In genomic region chr5:171693397-171693796, GRCh38 we compare ENCODE assay signal across 18 cellular contexts.
"Had no signal": no experiment of that assay in that cellular context is flagged by ENCODE, and none has a peak within 500 bp of the region (broad histone marks: within the 10 kb centered on the region; RNA-seq: fewer than 3 reads in every experiment).

No MANE protein-coding gene starts in this region.

- H3K27ac ChIP-seq: cardiac muscle cell, testis, vagina had no signal

- H3K36me3 ChIP-seq: cardiac muscle cell, vagina had no signal

- DNase-seq: activated B cell treated with CpG ODN at 0.5 μM for 24 hours; activated CD4-positive, alpha-beta T cell treated with anti-CD3 and anti-CD28 coated beads for 36 hours; activated CD4-positive, alpha-beta T cell treated with anti-CD3 and anti-CD28 coated beads, Interleukin-2, amount 50 U/mL, for 4 hours; activated effector memory CD4-positive, alpha-beta T cell treated with Interleukin-2 at 50 U/mL for 16 hours; activated naive CD4-positive, alpha-beta T cell treated with anti-CD3 and anti-CD28 coated beads for 36 hours; activated naive CD8-positive, alpha-beta T cell treated with anti-CD3 and anti-CD28 coated beads, Interleukin-2, amount 10 ng/mL, durations not matched to agents 7 days and 5 days; activated T-cell treated with anti-CD3 and anti-CD28 coated beads, Interleukin-2, amount 50 U/mL, for 48 hours; amniotic stem cell; effector CD4-positive, alpha-beta T cell; kidney; naive thymus-derived CD4-positive, alpha-beta T cell; stimulated activated CD4-positive, alpha-beta T cell treated with anti-CD3 and anti-CD28 coated beads, Interleukin-2, amount 100 ng/mL, for 48 hours; stimulated activated naive CD4-positive, alpha-beta T cell; testis; trophoblast cell had no signal

- H3K9me3 ChIP-seq: testis, vagina had no signal

- H3K27me3 ChIP-seq: cardiac muscle cell, testis, vagina had no signal

- ATAC-seq: activated CD4-positive, alpha-beta T cell treated with anti-CD3 and anti-CD28 coated beads for 36 hours; left lobe of liver; naive thymus-derived CD4-positive, alpha-beta T cell had no signal

- H3K4me1 ChIP-seq: testis, vagina had no signal

- H3K4me3 ChIP-seq: cardiac muscle cell, testis, vagina had no signal
